1 cellular context compared by ENCODE assay signal in genomic region chr17:48615212-48615962, GRCh38.
TF ChIP-seq lines count a peak whose summit lies in the region.

HOXB8 (minus strand) TSS chr17:48615292; CDS start chr17:48614704, 588 bp downstream.

TF ChIP-seq in GM12878, 131 proteins besides CTCF, POLR2A, EP300 and RAD21:
- TF ChIP-seq TCF12 (IDR thresholded peaks at IDR 0.05; ENCODE audit: low read depth, low read length) (no peak), TCF7 (IDR thresholded peaks at IDR 0.05; ENCODE audit: borderline replicate concordance) (no peak), CUX1 (IDR thresholded peaks at IDR 0.05; ENCODE audit: insufficient replicate concordance, low read depth, low read length) (no peak), ZNF207 (IDR thresholded peaks at IDR 0.05; ENCODE audit: borderline replicate concordance) (no peak), EZH2 (IDR thresholded peaks at IDR 0.05; ENCODE audit: borderline replicate concordance, control insufficient read depth, low read depth, low read length) (0 out of 2 replicates have a peak, but pooled peaks have one; percentile 46), FOS (IDR thresholded peaks at IDR 0.05; ENCODE audit: borderline replicate concordance, extremely low read depth, insufficient read length) (no peak), SUZ12 (IDR thresholded peaks at IDR 0.05; ENCODE audit: unreplicated experiment) (peak; percentile 11), POU2F2 (IDR thresholded peaks at IDR 0.05; ENCODE audit: borderline replicate concordance, low read depth, low read length) (no peak), STAT1 (conservative IDR thresholded peaks at IDR 0.05) (no peak)
- TF ChIP-seq, protein P1, sequence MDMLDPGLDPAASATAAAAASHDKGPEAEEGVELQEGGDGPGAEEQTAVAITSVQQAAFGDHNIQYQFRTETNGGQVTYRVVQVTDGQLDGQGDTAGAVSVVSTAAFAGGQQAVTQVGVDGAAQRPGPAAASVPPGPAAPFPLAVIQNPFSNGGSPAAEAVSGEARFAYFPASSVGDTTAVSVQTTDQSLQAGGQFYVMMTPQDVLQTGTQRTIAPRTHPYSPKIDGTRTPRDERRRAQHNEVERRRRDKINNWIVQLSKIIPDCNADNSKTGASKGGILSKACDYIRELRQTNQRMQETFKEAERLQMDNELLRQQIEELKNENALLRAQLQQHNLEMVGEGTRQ (IDR thresholded peaks at IDR 0.05; ENCODE audit: borderline replicate concordance, low read depth, low read length) = no peak
- TF ChIP-seq, protein P2, sequence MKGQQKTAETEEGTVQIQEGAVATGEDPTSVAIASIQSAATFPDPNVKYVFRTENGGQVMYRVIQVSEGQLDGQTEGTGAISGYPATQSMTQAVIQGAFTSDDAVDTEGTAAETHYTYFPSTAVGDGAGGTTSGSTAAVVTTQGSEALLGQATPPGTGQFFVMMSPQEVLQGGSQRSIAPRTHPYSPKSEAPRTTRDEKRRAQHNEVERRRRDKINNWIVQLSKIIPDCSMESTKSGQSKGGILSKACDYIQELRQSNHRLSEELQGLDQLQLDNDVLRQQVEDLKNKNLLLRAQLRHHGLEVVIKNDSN (IDR thresholded peaks at IDR 0.05; ENCODE audit: borderline replicate concordance, extremely low read length, insufficient read depth, low read depth, low read length) = no peak
